ENCODE assay signal across 10 cellular contexts in the genomic region with DNA sequence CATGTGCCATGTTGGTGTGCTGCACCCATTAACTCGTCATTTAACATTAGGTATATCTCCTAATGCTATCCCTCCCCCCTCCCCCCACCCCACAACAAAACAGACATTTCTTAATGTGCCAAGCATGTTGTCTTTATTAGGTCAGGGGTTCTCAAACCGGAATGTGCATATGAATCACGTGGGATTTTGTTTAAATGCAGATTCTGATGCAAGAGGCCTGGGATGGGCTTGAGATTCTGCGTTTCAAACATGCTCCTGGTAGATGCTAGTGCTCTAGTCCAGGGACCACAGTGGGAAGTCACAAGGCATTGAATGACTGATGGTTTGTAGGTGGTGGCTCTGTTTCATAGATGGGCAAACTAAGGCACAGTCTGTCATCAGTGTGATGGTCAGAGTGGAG.
"Had no signal": no experiment of that assay in that cellular context is flagged by ENCODE, and none has a peak within 500 bp of the region (broad histone marks: within the 10 kb centered on the region; RNA-seq: fewer than 3 reads in every experiment).

No MANE protein-coding gene starts in this region.

- H3K27me3 ChIP-seq: tibial artery, uterus had no signal

- H3K9me3 ChIP-seq: tibial artery, uterus had no signal

- H3K27me3 Mint-ChIP-seq: activated CD8-positive, alpha-beta memory T cell treated with anti-CD3 and anti-CD28 coated beads, Interleukin-2, amount 10 ng/mL, durations not matched to agents 7 days and 5 days; activated T-cell treated with anti-CD3 and anti-CD28 coated beads, Interleukin-2, amount 50 U/mL, for 24 hours had no signal

- H3K4me3 Mint-ChIP-seq: activated CD8-positive, alpha-beta memory T cell treated with anti-CD3 and anti-CD28 coated beads, Interleukin-2, amount 10 ng/mL, durations not matched to agents 7 days and 5 days; activated T-cell treated with anti-CD3 and anti-CD28 coated beads, Interleukin-2, amount 50 U/mL, for 24 hours; neural crest cell had no signal

- H3K27ac Mint-ChIP-seq: activated CD8-positive, alpha-beta memory T cell treated with anti-CD3 and anti-CD28 coated beads, Interleukin-2, amount 10 ng/mL, durations not matched to agents 7 days and 5 days; activated naive CD4-positive, alpha-beta T cell treated with anti-CD3 and anti-CD28 coated beads, Interleukin-2, amount 50 U/mL, for 72 hours; activated T-cell treated with anti-CD3 and anti-CD28 coated beads, Interleukin-2, amount 50 U/mL, for 24 hours had no signal

- H3K36me3 Mint-ChIP-seq: activated CD8-positive, alpha-beta memory T cell treated with anti-CD3 and anti-CD28 coated beads, Interleukin-2, amount 10 ng/mL, durations not matched to agents 7 days and 5 days; activated naive CD4-positive, alpha-beta T cell treated with anti-CD3 and anti-CD28 coated beads, Interleukin-2, amount 50 U/mL, for 72 hours had no signal

- FAIRE-seq: kidney had no signal

- ATAC-seq: activated CD8-positive, alpha-beta memory T cell treated with anti-CD3 and anti-CD28 coated beads, Interleukin-2, amount 10 ng/mL, durations not matched to agents 7 days and 5 days; activated naive CD4-positive, alpha-beta T cell treated with anti-CD3 and anti-CD28 coated beads, Interleukin-2, amount 50 U/mL, for 72 hours had no signal

- DNase-seq: activated CD4-positive, alpha-beta T cell treated with anti-CD3 and anti-CD28 coated beads for 1 hour; activated CD4-positive, alpha-beta T cell treated with anti-CD3 and anti-CD28 coated beads, Interleukin-2, amount 50 U/mL, for 48 hours; activated CD8-positive, alpha-beta memory T cell treated with anti-CD3 and anti-CD28 coated beads, Interleukin-2, amount 10 ng/mL, durations not matched to agents 7 days and 5 days; activated effector memory CD4-positive, alpha-beta T cell treated with anti-CD3 and anti-CD28 coated beads, Interleukin-2, amount 50 U/mL, for 16 hours; activated T-cell treated with anti-CD3 and anti-CD28 coated beads, Interleukin-2, amount 50 U/mL, for 24 hours; tibial artery; uterus had no signal

- H3K4me3 ChIP-seq: tibial artery, uterus had no signal

- H3K27ac ChIP-seq: uterus had no signal

- H3K9me3 Mint-ChIP-seq: activated naive CD4-positive, alpha-beta T cell treated with anti-CD3 and anti-CD28 coated beads, Interleukin-2, amount 50 U/mL, for 72 hours; activated T-cell treated with anti-CD3 and anti-CD28 coated beads, Interleukin-2, amount 50 U/mL, for 24 hours; neural crest cell had no signal

- H3K4me1 Mint-ChIP-seq: neural crest cell had no signal

- H3K4me1 ChIP-seq: uterus had no signal

- H3K36me3 ChIP-seq: uterus had no signal
